Comparison of ENCODE assay signal across 8 cellular contexts in genomic region chr9:132575005-132575609, GRCh38. TPM values are rescaled to one million over a fixed set of nuclear protein-coding genes. Genes with fewer than 3 reads are reported as not detected.
A peak's percentile ranks its signal among the peaks of the same experiment; 100 is the strongest.
DNase-seq lines count a peak whose midpoint lies in the region; ATAC-seq, FAIRE-seq and TF ChIP-seq lines count a peak whose summit lies in the region.

No MANE protein-coding gene starts in this region.

- H3K4me3 ChIP-seq in OCI-LY7 (ENCODE audit: low read depth, low read length, poor library complexity, severe bottlenecking), result no peak overlapping the region
- no peak overlapping the region for H3K4me3 ChIP-seq in cardiac muscle cell

- intact Hi-C loops in OCI-LY7 (cut with micrococcal nuclease; ENCODE audit: unreplicated experiment), result loop anchor here (1.0 kb wide), 2 partner anchors 68 to 164 kb away; no protein-coding TSS in a partner anchor

- peaks cover 50% of the 10 kb centered on the region for H3K27me3 ChIP-seq in cardiac muscle cell

- H3K27ac Mint-ChIP-seq in activated naive CD8-positive, alpha-beta T cell treated with anti-CD3 and anti-CD28 coated beads for 36 hours, result no peak overlapping the region

- no peaks in the 10 kb centered on the region for H3K9me3 Mint-ChIP-seq in activated naive CD8-positive, alpha-beta T cell treated with anti-CD3 and anti-CD28 coated beads for 36 hours

- ATAC-seq in GM21390 (IDR thresholded peaks at IDR 0.05; ENCODE audit: unreplicated experiment), result no peak

- no peaks in the 10 kb centered on the region for H3K36me3 Mint-ChIP-seq in activated naive CD8-positive, alpha-beta T cell treated with anti-CD3 and anti-CD28 coated beads for 36 hours

- H3K4me1 ChIP-seq in OCI-LY7 (ENCODE audit: insufficient read depth, low read length, poor library complexity, severe bottlenecking) (no peaks in the 10 kb centered on the region), cardiac muscle cell (ENCODE audit: low read depth) (peaks cover 8% of the 10 kb centered on the region)

- peak; percentile 89 for TF ChIP-seq CTCF in OCI-LY7 (conservative IDR thresholded peaks at IDR 0.05; ENCODE audit: low read length)
- TF ChIP-seq CTCF in cardiac muscle cell (IDR thresholded peaks at IDR 0.05; ENCODE audit: low read depth, low read length), result peak; percentile 77

- H3K9me2 ChIP-seq in OCI-LY7 (ENCODE audit: insufficient read depth, low read length), result no peaks in the 10 kb centered on the region

- no peaks in the 10 kb centered on the region for H3K9me3 ChIP-seq in OCI-LY7 (ENCODE audit: low read length)
- no peaks in the 10 kb centered on the region for H3K9me3 ChIP-seq in cardiac muscle cell (ENCODE audit: low read depth)

- no peak overlapping the region for H3K4me3 Mint-ChIP-seq in activated naive CD8-positive, alpha-beta T cell treated with anti-CD3 and anti-CD28 coated beads for 36 hours

- H3K4me1 Mint-ChIP-seq in activated naive CD8-positive, alpha-beta T cell treated with anti-CD3 and anti-CD28 coated beads for 36 hours, result no peaks in the 10 kb centered on the region

- CTCF ChIA-PET in OCI-LY7 (lab: Charles Lee; ENCODE audit: unreplicated experiment), result no interaction called here

- H3K4me2 ChIP-seq in OCI-LY7 (ENCODE audit: low read length), result no peak overlapping the region

- POLR2A ChIA-PET in OCI-LY7 (lab: Charles Lee), result interaction anchor here (0.6 kb wide), 1 partner anchor 92 kb away, joined by 3 read pairs; no protein-coding TSS in a partner anchor

- no TSS peak for BruUV-seq in OCI-LY7 (replicated peaks; lab: Mats Ljungman, UMichigan)

- H2AFZ ChIP-seq in OCI-LY7 (ENCODE audit: low read length), result no peak overlapping the region

- FAIRE-seq in HTR-8/SVneo (lab: Jason Lieb, UNC), result no peak

- DNase-seq in DMS53 (lab: John Stamatoyannopoulos, UW) (peak; percentile 92), HTR-8/SVneo (ENCODE audit: insufficient read length, low spot score) (peak; percentile 79), OCI-LY7 (ENCODE audit: low spot score) (peak; percentile 79), cardiac muscle cell (ENCODE audit: low read depth in 1 of 2, low spot score in 1 of 2) (peak; percentile 82 to 85), renal cortical epithelial cell (ENCODE audit: low read depth) (peak; percentile 36), GF-D8 (lab: John Stamatoyannopoulos, UW) (no peak)
- peak; percentile 58 for DNase-seq in activated naive CD8-positive, alpha-beta T cell treated with anti-CD3 and anti-CD28 coated beads for 36 hours

- H3K27me3 Mint-ChIP-seq in activated naive CD8-positive, alpha-beta T cell treated with anti-CD3 and anti-CD28 coated beads for 36 hours, result peaks cover 75% of the 10 kb centered on the region

- H3K36me3 ChIP-seq in OCI-LY7 (ENCODE audit: insufficient read depth, low read length) (no peaks in the 10 kb centered on the region), cardiac muscle cell (no peaks in the 10 kb centered on the region)

- H3K27ac ChIP-seq in OCI-LY7 (ENCODE audit: low read depth, low read length, poor library complexity, severe bottlenecking) (no peak overlapping the region), cardiac muscle cell (no peak overlapping the region)

- H3K79me2 ChIP-seq in OCI-LY7 (ENCODE audit: insufficient read depth, low read depth, low read length), result no peaks in the 10 kb centered on the region

- H4K20me1 ChIP-seq in OCI-LY7 (ENCODE audit: insufficient read depth, low read length), result no peaks in the 10 kb centered on the region

RNA-seq across cellular contexts. Expression of gene BARHL1, which starts 7.3 kb away (rescaled TPM):
- not detected in 2 replicates for total RNA-seq in OCI-LY7 (2014; rRNA removed; shearing (Covaris generic))
- not detected in 2 replicates for total RNA-seq in OCI-LY7 (2022)
- total RNA-seq in activated naive CD8-positive, alpha-beta T cell treated with anti-CD3 and anti-CD28 coated beads for 36 hours, result not detected
- total RNA-seq in cardiac muscle cell, result not detected in 2 replicates
- polyA plus RNA-seq in cardiac muscle cell, result not detected in 2 replicates
- not detected in 2 replicates for total RNA-seq in renal cortical epithelial cell
